ENCODE assay signal across 16 cellular contexts in the genomic region with DNA sequence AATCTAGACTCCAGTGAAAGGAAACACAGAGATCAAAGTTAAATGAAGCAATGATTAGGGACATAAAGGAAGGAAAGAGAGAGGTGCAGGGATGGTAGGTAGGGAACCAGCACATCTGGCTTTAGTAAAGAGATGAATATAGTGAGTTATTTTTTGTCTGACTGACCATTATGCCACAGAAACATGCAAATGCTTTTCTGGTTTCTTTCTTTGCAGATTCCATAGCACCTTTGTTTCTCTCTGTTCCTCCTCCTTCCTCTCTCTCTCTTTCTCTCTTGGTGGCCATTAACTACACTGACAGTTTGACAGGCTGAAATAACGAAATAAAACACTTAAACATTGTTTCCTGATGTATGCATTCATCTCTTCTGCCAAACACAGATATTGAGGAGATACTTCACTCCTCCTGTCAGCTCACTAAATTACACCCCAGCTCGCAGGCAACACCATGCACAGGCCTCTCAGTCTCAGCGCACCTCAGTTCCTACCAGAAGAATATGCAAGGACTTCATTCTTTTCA.
DNase-seq lines count a peak whose midpoint lies in the region; ATAC-seq, FAIRE-seq and TF ChIP-seq lines count a peak whose summit lies in the region.
"Had no signal": no experiment of that assay in that cellular context is flagged by ENCODE, and none has a peak within 500 bp of the region (broad histone marks: within the 10 kb centered on the region; RNA-seq: fewer than 3 reads in every experiment).

No MANE protein-coding gene starts in this region.

- peak; percentile 20 for FAIRE-seq in GM12891 (lab: Jason Lieb, UNC)

- ATAC-seq in GM19452 (IDR thresholded peaks at IDR 0.05; ENCODE audit: unreplicated experiment): peak; percentile 53
- ATAC-seq in HG02678 (IDR thresholded peaks at IDR 0.05; ENCODE audit: unreplicated experiment): peak; percentile 62
- peak; percentile 68 for ATAC-seq in HG03280 (IDR thresholded peaks at IDR 0.05; ENCODE audit: unreplicated experiment)
- ATAC-seq: left cardiac atrium; naive thymus-derived CD8-positive, alpha-beta T cell had no signal

- TF ChIP-seq POLR2A in GM12891 (IDR thresholded peaks at IDR 0.05; ENCODE audit: low read depth, low read length): no peak

- DNase-seq in GM12891 (ENCODE audit: insufficient read length, low spot score) (no peak), COLO829 (ENCODE audit: low spot score) (no peak), NCI-H187 (lab: John Stamatoyannopoulos, UW) (no peak), activated gamma-delta T cell treated with Interleukin-2 at 50 U/mL for 16 hours (no peak)
- no peak for DNase-seq in activated CD4-positive, CD25-positive, alpha-beta regulatory T cell treated with anti-CD3 and anti-CD28 coated beads, Interleukin-2, amount 50 U/mL, for 72 hours
- DNase-seq: activated CD4-positive, alpha-beta T cell treated with anti-CD3 and anti-CD28 coated beads for 1 hour; brain microvascular endothelial cell; H9; KG1; left cardiac atrium; naive thymus-derived CD8-positive, alpha-beta T cell; NCI-H2081 treated with DMSO at 0.1 percent for 48 hours; sigmoid colon had no signal

TF ChIP-seq in GM12891, 5 proteins besides CTCF, POLR2A, EP300 and RAD21:
- no peak for TF ChIP-seq POLR2AphosphoS5 (IDR thresholded peaks at IDR 0.05; ENCODE audit: low read depth, low read length)
- no peak for TF ChIP-seq TAF1 (IDR thresholded peaks at IDR 0.05; ENCODE audit: low read depth, low read length)
- 0 out of 2 replicates have a peak, but pooled peaks have one; percentile 1 for TF ChIP-seq SPI1 (IDR thresholded peaks at IDR 0.05; ENCODE audit: low read depth, low read length)
- TF ChIP-seq POU2F2 (IDR thresholded peaks at IDR 0.05; ENCODE audit: low read depth, low read length): no peak
